Comparison of ENCODE assay signal across 8 cellular contexts in the genomic region with DNA sequence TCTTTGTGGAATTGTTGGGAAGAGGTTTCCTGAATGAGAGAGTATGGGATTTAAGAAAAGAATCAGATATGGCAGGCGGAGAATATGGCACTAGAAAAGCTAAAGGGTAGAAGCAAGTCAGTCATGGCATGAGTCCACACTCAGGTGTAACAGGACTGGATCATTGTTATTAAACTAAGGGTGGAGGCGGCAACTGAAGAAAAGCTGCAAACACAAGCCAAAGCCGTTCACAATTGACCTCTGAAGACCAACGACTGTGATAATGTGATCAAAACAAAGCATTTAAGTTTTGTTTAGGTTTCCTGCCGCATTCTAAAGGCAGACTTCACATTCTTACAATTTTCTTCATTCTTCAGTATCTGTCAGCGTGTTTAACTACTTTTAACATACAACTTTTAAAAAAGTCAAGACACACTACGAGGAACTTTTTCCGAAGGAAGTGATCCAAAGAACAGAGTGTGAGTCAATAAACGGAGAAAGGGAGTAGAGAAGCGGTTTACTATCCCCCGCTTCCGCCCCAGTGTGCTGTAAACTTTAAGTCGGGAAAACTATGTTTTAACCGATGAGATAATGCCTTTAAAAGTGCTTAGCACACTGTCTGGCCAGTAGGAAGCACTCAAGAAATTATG. TPM values are rescaled to one million over a fixed set of nuclear protein-coding genes. Genes with fewer than 3 reads are reported as not detected.
DNase-seq lines count a peak whose midpoint lies in the region; ATAC-seq and TF ChIP-seq lines count a peak whose summit lies in the region.

No MANE protein-coding gene starts in this region.

- no peaks in the 10 kb centered on the region for H3K27me3 ChIP-seq in H7 (ENCODE audit: control insufficient read depth, insufficient read depth, low read length)
- no peaks in the 10 kb centered on the region for H3K27me3 ChIP-seq in breast epithelium
- no peaks in the 10 kb centered on the region for H3K27me3 ChIP-seq in kidney epithelial cell (ENCODE audit: control insufficient read depth, insufficient read depth, low read length)

- H3K36me3 ChIP-seq in H7 (replicated peaks; ENCODE audit: control insufficient read depth, insufficient read depth, low read length) (no peaks in the 10 kb centered on the region), breast epithelium (no peaks in the 10 kb centered on the region), kidney epithelial cell (ENCODE audit: control insufficient read depth, insufficient read depth, low read length) (no peaks in the 10 kb centered on the region)

- H3K27ac ChIP-seq in breast epithelium = peak overlapping the region; percentile 96 to 97

- DNase-seq in CMK (ENCODE audit: low read depth) = peak; percentile 43
- peak; percentile 23 for DNase-seq in H7
- DNase-seq in OCI-M2 (lab: John Stamatoyannopoulos, UW; ENCODE audit: unreplicated experiment) = peak; percentile 18
- no peak for DNase-seq in breast epithelium (ENCODE audit: low spot score in 2 of 2)
- no peak for DNase-seq in kidney epithelial cell (ENCODE audit: low read depth)
- peak; percentile 11 for DNase-seq in stimulated activated CD4-positive, alpha-beta T cell treated with anti-CD3 and anti-CD28 coated beads, Interleukin-4, amount 100 ng/mL, for 24 hours
- DNase-seq in COLO668 (lab: John Stamatoyannopoulos, UW; ENCODE audit: unreplicated experiment) = no peak

- intact Hi-C loops in breast epithelium (cut with DNase I; ENCODE audit: low total_unique reads) = no loop called here

- H3K4me1 ChIP-seq in breast epithelium = peaks cover 0 to 8% of the 10 kb centered on the region in 2 donors

- H3K4me3 ChIP-seq in H7 (ENCODE audit: insufficient read depth, low read depth, low read length) (peak overlapping the region; percentile 58), breast epithelium (peak overlapping the region; percentile 85 to 94 (median 87)), kidney epithelial cell (ENCODE audit: low read depth, low read length) (peak overlapping the region; percentile 55)

- ATAC-seq in GM21576 (IDR thresholded peaks at IDR 0.05; ENCODE audit: unreplicated experiment) = no peak

- no peak for TF ChIP-seq POLR2A in breast epithelium (IDR thresholded peaks at IDR 0.05)

- no peak for TF ChIP-seq CTCF in breast epithelium (IDR thresholded peaks at IDR 0.05)
- TF ChIP-seq CTCF in kidney epithelial cell (IDR thresholded peaks at IDR 0.05; ENCODE audit: insufficient read depth, low read length, poor library complexity, severe bottlenecking) = no peak

- H3K9me3 ChIP-seq in breast epithelium = no peaks in the 10 kb centered on the region

RNA-seq across cellular contexts. Expression of a gene that starts 0.9 kb away (rescaled TPM):
- total RNA-seq in H7 (2014; rRNA removed; shearing (Covaris generic)) = 32.0 and 34.0 TPM in 2 replicates
- total RNA-seq in breast epithelium = 10 to 100 TPM; 41.6 to 76.6 (median 76.5) TPM
- total RNA-seq in kidney epithelial cell = 104 and 109 TPM in 2 replicates

Comparison
In these comparisons a context has a peak if more than half of its experiments do, and no peak if none do; other contexts are left out.
1. DNase-seq: peak in CMK (single experiment), H7 (single experiment), OCI-M2 (single experiment) and stimulated activated CD4-positive, alpha-beta T cell treated with anti-CD3 and anti-CD28 coated beads, Interleukin-4, amount 100 ng/mL, for 24 hours (single experiment); none in breast epithelium (0 of 2), kidney epithelial cell (single experiment) and COLO668 (single experiment).
2. Peak in every context shown above with its lines, with median percentiles within 50 percentile points of each other: H3K4me3 ChIP-seq.